In genomic region chr16:10410469-10410868, GRCh38 we compare ENCODE assay signal across 10 cellular contexts. TPM values are rescaled to one million over a fixed set of nuclear protein-coding genes. Genes with fewer than 3 reads are reported as not detected.
"Had no signal": no experiment of that assay in that cellular context is flagged by ENCODE, and none has a peak within 500 bp of the region (broad histone marks: within the 10 kb centered on the region; RNA-seq: fewer than 3 reads in every experiment).

No MANE protein-coding gene starts in this region.

- H2AFZ ChIP-seq: GM23248 had no signal

- H3K36me3 ChIP-seq: HAP-1 had no signal

- DNase-seq: GM23248, GOT3, H7, HFFc6, IMR-90 had no signal

- H3K9ac ChIP-seq: GM23248 had no signal

- H3K4me3 ChIP-seq: GM23248, HAP-1, K562 had no signal

- FAIRE-seq: K562 had no signal

- H3K4me3 Mint-ChIP-seq: HFFc6 had no signal

- ATAC-seq: HCT116, K562 had no signal

- H3K4me1 ChIP-seq: HAP-1 had no signal

- H3K27ac Mint-ChIP-seq: HFFc6 had no signal

- H3K27ac ChIP-seq: GM23248, HL-60 had no signal

RNA-seq across cellular contexts. Expression of gene ATF7IP2, which starts 24.6 kb away (rescaled TPM):
- total RNA-seq: H4 had no signal
